In genomic region chr10:7606977-7607404, GRCh38 we compare ENCODE assay signal across 1 cellular context.
A peak's percentile ranks its signal among the peaks of the same experiment; 100 is the strongest.
TF ChIP-seq lines count a peak whose summit lies in the region.

No MANE protein-coding gene starts in this region.

TF ChIP-seq in HepG2, 621 proteins besides CTCF, POLR2A, EP300 and RAD21 (continued from another document):
- TF ChIP-seq, protein P1, sequence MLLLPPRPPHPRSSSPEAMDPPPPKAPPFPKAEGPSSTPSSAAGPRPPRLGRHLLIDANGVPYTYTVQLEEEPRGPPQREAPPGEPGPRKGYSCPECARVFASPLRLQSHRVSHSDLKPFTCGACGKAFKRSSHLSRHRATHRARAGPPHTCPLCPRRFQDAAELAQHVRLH (CRISPR knock-in tag; IDR thresholded peaks at IDR 0.05; ENCODE audit: borderline replicate concordance, low read depth) = no peak
- no peak for TF ChIP-seq ZFP37 (CRISPR knock-in tag; IDR thresholded peaks at IDR 0.05; ENCODE audit: borderline replicate concordance)
- no peak for TF ChIP-seq HMGXB3 (CRISPR knock-in tag; IDR thresholded peaks at IDR 0.05; ENCODE audit: borderline replicate concordance)
- TF ChIP-seq NCOR1 (IDR thresholded peaks at IDR 0.05; ENCODE audit: borderline replicate concordance, low read length) = no peak
- no peak for TF ChIP-seq FOXP1 (IDR thresholded peaks at IDR 0.05)
- TF ChIP-seq FOXP1 (CRISPR knock-in tag; IDR thresholded peaks at IDR 0.05) = 0 out of 2 replicates have a peak, but pooled peaks have one; percentile 18
- TF ChIP-seq, protein P2, sequence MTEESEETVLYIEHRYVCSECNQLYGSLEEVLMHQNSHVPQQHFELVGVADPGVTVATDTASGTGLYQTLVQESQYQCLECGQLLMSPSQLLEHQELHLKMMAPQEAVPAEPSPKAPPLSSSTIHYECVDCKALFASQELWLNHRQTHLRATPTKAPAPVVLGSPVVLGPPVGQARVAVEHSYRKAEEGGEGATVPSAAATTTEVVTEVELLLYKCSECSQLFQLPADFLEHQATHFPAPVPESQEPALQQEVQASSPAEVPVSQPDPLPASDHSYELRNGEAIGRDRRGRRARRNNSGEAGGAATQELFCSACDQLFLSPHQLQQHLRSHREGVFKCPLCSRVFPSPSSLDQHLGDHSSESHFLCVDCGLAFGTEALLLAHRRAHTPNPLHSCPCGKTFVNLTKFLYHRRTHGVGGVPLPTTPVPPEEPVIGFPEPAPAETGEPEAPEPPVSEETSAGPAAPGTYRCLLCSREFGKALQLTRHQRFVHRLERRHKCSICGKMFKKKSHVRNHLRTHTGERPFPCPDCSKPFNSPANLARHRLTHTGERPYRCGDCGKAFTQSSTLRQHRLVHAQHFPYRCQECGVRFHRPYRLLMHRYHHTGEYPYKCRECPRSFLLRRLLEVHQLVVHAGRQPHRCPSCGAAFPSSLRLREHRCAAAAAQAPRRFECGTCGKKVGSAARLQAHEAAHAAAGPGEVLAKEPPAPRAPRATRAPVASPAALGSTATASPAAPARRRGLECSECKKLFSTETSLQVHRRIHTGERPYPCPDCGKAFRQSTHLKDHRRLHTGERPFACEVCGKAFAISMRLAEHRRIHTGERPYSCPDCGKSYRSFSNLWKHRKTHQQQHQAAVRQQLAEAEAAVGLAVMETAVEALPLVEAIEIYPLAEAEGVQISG (CRISPR knock-in tag; IDR thresholded peaks at IDR 0.05) = no peak
- TF ChIP-seq SOX13 (IDR thresholded peaks at IDR 0.05) = no peak
- TF ChIP-seq SOX13 (CRISPR knock-in tag; conservative IDR thresholded peaks at IDR 0.05 in 1 of 2, IDR thresholded peaks at IDR 0.05 in 1 of 2) = 0 out of 4 replicates have a peak, but pooled peaks of 1 of the 2 experiments have one; percentile 14
- TF ChIP-seq KDM1A (CRISPR knock-in tag; IDR thresholded peaks at IDR 0.05) = no peak
- TF ChIP-seq, protein P3, sequence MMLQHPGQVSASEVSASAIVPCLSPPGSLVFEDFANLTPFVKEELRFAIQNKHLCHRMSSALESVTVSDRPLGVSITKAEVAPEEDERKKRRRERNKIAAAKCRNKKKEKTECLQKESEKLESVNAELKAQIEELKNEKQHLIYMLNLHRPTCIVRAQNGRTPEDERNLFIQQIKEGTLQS (CRISPR knock-in tag; IDR thresholded peaks at IDR 0.05) = no peak
- no peak for TF ChIP-seq STAG1 (CRISPR knock-in tag; IDR thresholded peaks at IDR 0.05)
- TF ChIP-seq KAT2B (IDR thresholded peaks at IDR 0.05; ENCODE audit: borderline replicate concordance, low read depth, low read length) = no peak
- TF ChIP-seq, protein P4, sequence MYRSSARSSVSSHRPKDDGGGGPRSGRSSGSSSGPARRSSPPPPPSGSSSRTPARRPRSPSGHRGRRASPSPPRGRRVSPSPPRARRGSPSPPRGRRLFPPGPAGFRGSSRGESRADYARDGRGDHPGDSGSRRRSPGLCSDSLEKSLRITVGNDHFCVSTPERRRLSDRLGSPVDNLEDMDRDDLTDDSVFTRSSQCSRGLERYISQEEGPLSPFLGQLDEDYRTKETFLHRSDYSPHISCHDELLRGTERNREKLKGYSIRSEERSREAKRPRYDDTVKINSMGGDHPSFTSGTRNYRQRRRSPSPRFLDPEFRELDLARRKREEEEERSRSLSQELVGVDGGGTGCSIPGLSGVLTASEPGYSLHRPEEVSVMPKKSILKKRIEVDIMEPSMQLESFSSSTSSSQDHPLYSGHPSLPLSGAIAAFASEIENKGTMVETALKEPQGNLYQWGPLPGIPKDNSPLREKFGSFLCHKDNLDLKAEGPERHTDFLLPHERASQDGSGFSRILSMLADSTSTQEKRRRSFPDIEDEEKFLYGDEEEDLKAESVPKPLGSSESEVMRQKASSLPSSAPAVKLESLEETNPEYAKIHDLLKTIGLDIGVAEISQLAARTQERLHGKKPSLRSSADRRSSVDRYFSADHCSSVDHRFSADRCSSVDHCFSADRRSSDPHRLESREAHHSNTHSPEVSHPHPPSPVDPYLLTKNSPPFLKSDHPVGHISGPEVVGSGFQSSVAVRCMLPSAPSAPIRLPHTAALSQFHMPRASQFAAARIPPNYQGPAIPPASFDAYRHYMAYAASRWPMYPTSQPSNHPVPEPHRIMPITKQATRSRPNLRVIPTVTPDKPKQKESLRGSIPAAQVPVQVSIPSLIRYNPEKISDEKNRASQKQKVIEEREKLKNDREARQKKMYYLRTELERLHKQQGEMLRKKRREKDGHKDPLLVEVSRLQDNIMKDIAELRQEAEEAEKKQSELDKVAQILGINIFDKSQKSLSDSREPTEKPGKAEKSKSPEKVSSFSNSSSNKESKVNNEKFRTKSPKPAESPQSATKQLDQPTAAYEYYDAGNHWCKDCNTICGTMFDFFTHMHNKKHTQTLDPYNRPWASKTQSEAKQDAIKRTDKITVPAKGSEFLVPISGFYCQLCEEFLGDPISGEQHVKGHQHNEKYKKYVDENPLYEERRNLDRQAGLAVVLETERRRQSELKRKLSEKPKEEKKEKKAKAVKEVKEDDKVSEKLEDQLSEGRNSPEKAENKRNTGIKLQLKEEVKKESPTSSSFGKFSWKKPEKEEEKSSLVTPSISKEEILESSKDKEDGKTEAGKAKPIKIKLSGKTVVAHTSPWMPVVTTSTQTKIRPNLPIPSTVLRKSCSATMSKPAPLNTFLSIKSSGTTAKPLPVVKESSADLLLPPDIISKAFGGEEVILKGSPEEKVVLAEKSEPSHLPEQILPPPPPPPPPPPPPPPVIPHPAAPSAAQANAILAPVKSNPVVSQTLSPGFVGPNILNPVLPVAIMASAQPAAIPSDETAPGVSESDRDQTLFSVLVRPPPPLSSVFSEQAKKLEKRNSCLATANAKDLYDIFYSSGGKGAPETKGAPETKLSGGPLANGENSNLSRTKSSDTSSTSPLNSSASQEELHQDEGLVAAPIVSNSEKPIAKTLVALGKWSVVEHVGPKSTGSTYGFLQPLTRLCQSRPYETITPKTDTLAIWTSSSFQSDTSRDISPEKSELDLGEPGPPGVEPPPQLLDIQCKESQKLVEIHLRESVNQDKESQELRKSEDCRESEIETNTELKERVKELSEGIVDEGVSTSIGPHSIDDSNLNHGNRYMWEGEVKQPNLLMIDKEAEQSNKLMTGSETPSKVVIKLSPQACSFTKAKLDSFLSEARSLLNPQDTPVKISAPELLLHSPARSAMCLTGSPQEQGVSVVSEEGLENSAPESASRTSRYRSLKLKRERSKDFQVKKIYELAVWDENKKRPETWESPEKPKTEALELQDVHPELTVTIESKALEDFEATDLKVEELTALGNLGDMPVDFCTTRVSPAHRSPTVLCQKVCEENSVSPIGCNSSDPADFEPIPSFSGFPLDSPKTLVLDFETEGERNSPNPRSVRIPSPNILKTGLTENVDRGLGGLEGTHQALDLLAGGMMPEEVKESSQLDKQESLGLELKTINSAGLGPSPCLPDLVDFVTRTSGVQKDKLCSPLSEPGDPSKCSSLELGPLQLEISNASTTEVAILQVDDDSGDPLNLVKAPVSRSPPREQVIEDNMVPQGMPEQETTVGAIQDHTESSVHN (CRISPR knock-in tag; IDR thresholded peaks at IDR 0.05) = no peak
- TF ChIP-seq, protein P5, sequence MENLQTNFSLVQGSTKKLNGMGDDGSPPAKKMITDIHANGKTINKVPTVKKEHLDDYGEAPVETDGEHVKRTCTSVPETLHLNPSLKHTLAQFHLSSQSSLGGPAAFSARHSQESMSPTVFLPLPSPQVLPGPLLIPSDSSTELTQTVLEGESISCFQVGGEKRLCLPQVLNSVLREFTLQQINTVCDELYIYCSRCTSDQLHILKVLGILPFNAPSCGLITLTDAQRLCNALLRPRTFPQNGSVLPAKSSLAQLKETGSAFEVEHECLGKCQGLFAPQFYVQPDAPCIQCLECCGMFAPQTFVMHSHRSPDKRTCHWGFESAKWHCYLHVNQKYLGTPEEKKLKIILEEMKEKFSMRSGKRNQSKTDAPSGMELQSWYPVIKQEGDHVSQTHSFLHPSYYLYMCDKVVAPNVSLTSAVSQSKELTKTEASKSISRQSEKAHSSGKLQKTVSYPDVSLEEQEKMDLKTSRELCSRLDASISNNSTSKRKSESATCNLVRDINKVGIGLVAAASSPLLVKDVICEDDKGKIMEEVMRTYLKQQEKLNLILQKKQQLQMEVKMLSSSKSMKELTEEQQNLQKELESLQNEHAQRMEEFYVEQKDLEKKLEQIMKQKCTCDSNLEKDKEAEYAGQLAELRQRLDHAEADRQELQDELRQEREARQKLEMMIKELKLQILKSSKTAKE (CRISPR knock-in tag; IDR thresholded peaks at IDR 0.05; ENCODE audit: borderline replicate concordance) = no peak
TF ChIP-seq in HepG2: peak in this region for 3.
